Comparison of ENCODE assay signal across 10 cellular contexts in the genomic region with DNA sequence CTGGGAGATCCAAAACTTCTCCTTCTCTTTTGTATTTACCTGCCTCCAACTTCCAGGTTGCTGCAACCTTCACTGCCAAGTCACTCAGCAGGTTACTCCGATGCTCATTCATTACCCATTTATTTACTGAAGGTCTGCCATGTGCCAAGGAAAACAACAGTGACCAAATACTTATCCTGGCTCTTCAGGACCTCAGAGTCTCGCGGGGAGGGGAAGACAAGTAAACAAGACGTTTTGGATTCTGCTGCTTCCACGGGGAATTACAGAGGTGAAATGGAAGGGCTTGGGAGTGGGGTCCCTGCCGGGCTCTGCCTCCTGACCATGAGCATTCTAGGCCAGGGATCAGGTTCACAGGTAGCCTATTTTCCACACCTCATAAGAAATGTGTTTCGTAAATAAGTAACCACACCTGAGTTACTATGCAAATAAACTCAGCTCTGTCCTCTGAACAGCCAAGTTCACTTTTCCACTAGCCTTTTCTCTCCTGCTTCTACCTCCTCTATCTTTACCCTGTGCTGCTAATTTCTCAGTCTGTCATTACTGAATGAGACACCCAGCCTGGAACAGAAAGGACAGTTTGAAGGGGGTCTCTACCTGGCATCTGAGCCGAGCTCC.
DNase-seq lines count a peak whose midpoint lies in the region; ATAC-seq and TF ChIP-seq lines count a peak whose summit lies in the region.
"Had no signal": no experiment of that assay in that cellular context is flagged by ENCODE, and none has a peak within 500 bp of the region (broad histone marks: within the 10 kb centered on the region; RNA-seq: fewer than 3 reads in every experiment).

No MANE protein-coding gene starts in this region.

- no peak overlapping the region for H3K27ac ChIP-seq in RWPE2 (ENCODE audit: poor library complexity, severe bottlenecking)
- H3K27ac ChIP-seq in hepatocyte = peak overlapping the region; percentile 65
- H3K27ac ChIP-seq in prostate gland = peak overlapping the region; percentile 73 to 75

- no peak for TF ChIP-seq CTCF in RWPE2 (IDR thresholded peaks at IDR 0.05; ENCODE audit: poor library complexity, severe bottlenecking)
- TF ChIP-seq CTCF in hepatocyte (IDR thresholded peaks at IDR 0.05; ENCODE audit: poor library complexity) = no peak
- no peak for TF ChIP-seq CTCF in prostate gland (IDR thresholded peaks at IDR 0.05)

- H4K20me1 ChIP-seq in hepatocyte (ENCODE audit: insufficient read depth, poor library complexity, severe bottlenecking) = no peaks in the 10 kb centered on the region

- 42% methylated on average over 8 of the region's 8 CpGs for whole genome bisulfite sequencing in hepatocyte (ENCODE audit: low lambda C conversion rate, missing lambda C conversion rate)
- 37% methylated on average over 8 of the region's 8 CpGs for WGBS in prostate gland

- H3K79me2 ChIP-seq in hepatocyte = no peaks in the 10 kb centered on the region

- DNase-seq in DMS79 (lab: John Stamatoyannopoulos, UW) (peak; percentile 80), RWPE2 (ENCODE audit: low spot score) (no peak), hepatocyte (ENCODE audit: low spot score) (no peak), prostate gland (ENCODE audit: low spot score) (peak; percentile 80), NCI-H1417 treated with DMSO at 0.1 percent for 48 hours (lab: John Stamatoyannopoulos, UW) (no peak), MG63 (no peak), islet precursor cell (no peak), NCI-H2107 (lab: John Stamatoyannopoulos, UW) (no peak)
- DNase-seq: activated CD4-positive, alpha-beta T cell treated with anti-CD3 and anti-CD28 coated beads, Interleukin-2, amount 50 U/mL, for 4 hours; DMS 273 treated with DMSO at 0.1 percent for 48 hours had no signal

- ATAC-seq in RWPE2 (ENCODE audit: low read depth) = 0 out of 3 replicates have a peak, but pooled peaks have one; percentile 9

- TF ChIP-seq POLR2A in prostate gland (IDR thresholded peaks at IDR 0.05) = no peak

- H3K4me1 ChIP-seq in RWPE2 (ENCODE audit: insufficient read depth, poor library complexity, severe bottlenecking) = no peaks in the 10 kb centered on the region
- H3K4me1 ChIP-seq in hepatocyte (ENCODE audit: insufficient read depth) = peaks cover 31% of the 10 kb centered on the region
- H3K4me1 ChIP-seq in prostate gland (replicated peaks) = peaks cover 17% of the 10 kb centered on the region

- H3K36me3 ChIP-seq in RWPE2 (ENCODE audit: low read depth) (no peaks in the 10 kb centered on the region), hepatocyte (replicated peaks; ENCODE audit: insufficient read depth, low read depth) (no peaks in the 10 kb centered on the region), prostate gland (no peaks in the 10 kb centered on the region), MG63 (no peaks in the 10 kb centered on the region)

- H3K4me3 ChIP-seq in RWPE2 (ENCODE audit: severe bottlenecking) (no peak overlapping the region), hepatocyte (no peak overlapping the region), prostate gland (no peak overlapping the region), MG63 (no peak overlapping the region)

- no peaks in the 10 kb centered on the region for H3K9me2 ChIP-seq in hepatocyte (replicated peaks; ENCODE audit: insufficient read depth)

- no peaks in the 10 kb centered on the region for H3K27me3 ChIP-seq in RWPE2 (ENCODE audit: insufficient read depth, poor library complexity, severe bottlenecking)
- no peaks in the 10 kb centered on the region for H3K27me3 ChIP-seq in hepatocyte
- H3K27me3 ChIP-seq in prostate gland (replicated peaks; ENCODE audit: insufficient read depth) = no peaks in the 10 kb centered on the region
- no peaks in the 10 kb centered on the region for H3K27me3 ChIP-seq in MG63

- intact Hi-C loops in prostate gland (cut with DNase I) = no loop called here

- H3K4me2 ChIP-seq in hepatocyte = peak overlapping the region; percentile 56

- H2AFZ ChIP-seq in hepatocyte = peak overlapping the region; percentile 54

- H3K9me3 ChIP-seq in RWPE2 (ENCODE audit: severe bottlenecking) (no peaks in the 10 kb centered on the region), hepatocyte (ENCODE audit: low read depth) (no peaks in the 10 kb centered on the region), prostate gland (no peaks in the 10 kb centered on the region), MG63 (no peaks in the 10 kb centered on the region)

Comparison
In these comparisons a context has a peak if more than half of its experiments do, and no peak if none do; other contexts are left out.
1. DNase-seq: peak in DMS79 (single experiment) and prostate gland (single experiment); none in RWPE2 (single experiment), hepatocyte (single experiment), NCI-H1417 treated with DMSO at 0.1 percent for 48 hours (single experiment), MG63 (single experiment), islet precursor cell (single experiment) and NCI-H2107 (single experiment).